ENCODE assay signal across 9 cellular contexts in the genomic region with DNA sequence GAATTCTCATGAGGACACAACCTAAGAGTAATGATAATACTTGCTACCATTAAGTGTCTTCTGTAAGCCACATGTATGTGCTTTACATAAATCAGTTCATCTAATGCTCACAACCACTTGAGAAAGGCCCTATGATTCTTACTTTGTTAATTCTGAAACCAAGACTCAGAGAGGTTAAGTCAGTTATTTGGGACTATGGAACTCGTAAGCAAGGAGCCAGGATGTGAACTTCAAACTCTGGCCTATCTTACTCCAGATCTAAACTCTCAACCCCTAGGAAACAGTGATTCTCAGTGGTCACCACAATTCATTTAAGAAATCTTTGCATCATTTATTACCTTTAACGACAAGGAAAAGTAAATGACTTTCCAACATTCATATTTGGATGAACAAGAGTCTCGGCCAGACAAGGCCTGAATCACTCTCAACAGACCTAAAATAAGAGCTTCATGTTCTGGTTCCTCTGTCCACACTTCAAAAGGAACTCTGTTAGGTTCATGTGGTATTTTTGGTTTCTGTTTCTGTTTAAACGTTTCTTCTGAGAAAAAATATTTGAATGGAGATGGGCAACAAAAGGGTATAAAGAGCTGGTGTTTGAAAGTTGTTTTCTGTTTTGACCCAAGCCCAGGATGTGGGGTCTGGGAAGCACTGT.
DNase-seq lines count a peak whose midpoint lies in the region; ATAC-seq and FAIRE-seq lines count a peak whose summit lies in the region.
"Had no signal": no experiment of that assay in that cellular context is flagged by ENCODE, and none has a peak within 500 bp of the region (broad histone marks: within the 10 kb centered on the region; RNA-seq: fewer than 3 reads in every experiment).

No MANE protein-coding gene starts in this region.

- DNase-seq in fibroblast of peridontal ligament (ENCODE audit: extremely low read depth) (peak; percentile 43), foreskin melanocyte (no peak), HuH-7 (ENCODE audit: low spot score) (no peak), urothelium cell line (ENCODE audit: low spot score) (no peak)
- DNase-seq: hypothalamus had no signal

- ATAC-seq in GM18498 (IDR thresholded peaks at IDR 0.05; ENCODE audit: unreplicated experiment) (peak; percentile 82), GM21447 (IDR thresholded peaks at IDR 0.05; ENCODE audit: unreplicated experiment) (peak; percentile 87), HG03342 (IDR thresholded peaks at IDR 0.05; ENCODE audit: unreplicated experiment) (peak; percentile 58), HG03457 (IDR thresholded peaks at IDR 0.05; ENCODE audit: unreplicated experiment) (no peak)

- no peak for FAIRE-seq in urothelium cell line (lab: Jason Lieb, UNC)
